8 cellular contexts compared by ENCODE assay signal in genomic region chr22:35430897-35431322, GRCh38. TPM values are rescaled to one million over a fixed set of nuclear protein-coding genes. Genes with fewer than 3 reads are reported as not detected.
A peak's percentile ranks its signal among the peaks of the same experiment; 100 is the strongest.
DNase-seq lines count a peak whose midpoint lies in the region; ATAC-seq lines count a peak whose summit lies in the region.

No MANE protein-coding gene starts in this region.

- no peak overlapping the region for H3K4me3 Mint-ChIP-seq in effector memory CD8-positive, alpha-beta T cell

- no peaks in the 10 kb centered on the region for H3K79me1 ChIP-seq in mesenchymal stem cell (replicated peaks; ENCODE audit: low read length, poor library complexity, severe bottlenecking)

- H3K9me3 Mint-ChIP-seq in effector memory CD8-positive, alpha-beta T cell = no peaks in the 10 kb centered on the region

- H3K9me3 ChIP-seq in mesenchymal stem cell (ENCODE audit: control insufficient read depth, low read length) = peaks cover 16% of the 10 kb centered on the region

- peaks cover 9% of the 10 kb centered on the region for H3K36me3 Mint-ChIP-seq in effector memory CD8-positive, alpha-beta T cell (ENCODE audit: insufficient read depth)

- no peak overlapping the region for H3K23ac ChIP-seq in mesenchymal stem cell (ENCODE audit: low read length in 2 of 2)

- no peak overlapping the region for H2AK5ac ChIP-seq in mesenchymal stem cell (ENCODE audit: low read length, severe bottlenecking)

- no peaks in the 10 kb centered on the region for H3K27me3 ChIP-seq in mesenchymal stem cell (ENCODE audit: control insufficient read depth in 1 of 2, insufficient read depth in 1 of 2, low read length in 2 of 2)

- no peak overlapping the region for H2BK5ac ChIP-seq in mesenchymal stem cell (ENCODE audit: low read depth, low read length, poor library complexity, severe bottlenecking)

- peaks cover 7 to 21% of the 10 kb centered on the region in 2 experiments for H3K36me3 ChIP-seq in mesenchymal stem cell (ENCODE audit: control insufficient read depth in 1 of 2, insufficient read depth in 2 of 2, low read depth in 1 of 2, low read length in 2 of 2)

- H4K8ac ChIP-seq in mesenchymal stem cell (ENCODE audit: low read length) = peak overlapping the region; percentile 80

- peaks cover 6 to 7% of the 10 kb centered on the region in 2 donors for H3K4me1 Mint-ChIP-seq in effector memory CD8-positive, alpha-beta T cell (ENCODE audit: low read depth in 2 of 2)

- H2BK120ac ChIP-seq in mesenchymal stem cell (ENCODE audit: low read depth, low read length) = no peak overlapping the region

- 37% methylated on average over 14 of the region's 14 CpGs for WGBS in mesenchymal stem cell

- peak overlapping the region; percentile 35 for H3K4me2 ChIP-seq in mesenchymal stem cell (ENCODE audit: low read length, poor library complexity, severe bottlenecking)

- peak overlapping the region in 1 of 2 experiments; percentile 59 for H3K18ac ChIP-seq in mesenchymal stem cell (ENCODE audit: low read depth in 1 of 2, low read length in 2 of 2)

- H3K27me3 Mint-ChIP-seq in effector memory CD8-positive, alpha-beta T cell = no peaks in the 10 kb centered on the region

- H2AFZ ChIP-seq in mesenchymal stem cell (ENCODE audit: low read depth, low read length) = no peak overlapping the region

- H2BK15ac ChIP-seq in mesenchymal stem cell (ENCODE audit: low read depth, poor library complexity, severe bottlenecking) = peak overlapping the region; percentile 15

- H2BK12ac ChIP-seq in mesenchymal stem cell (ENCODE audit: low read length in 2 of 2) = no peak overlapping the region

- peak overlapping the region in 1 of 2 experiments; percentile 30 for H3K4me3 ChIP-seq in mesenchymal stem cell (ENCODE audit: insufficient read depth in 1 of 2, low read depth in 1 of 2, low read length in 2 of 2)

- DNase-seq in NCI-H82 (lab: John Stamatoyannopoulos, UW) (peak; percentile 64), NCI-H82 treated with DMSO at 0.1 percent for 48 hours (lab: John Stamatoyannopoulos, UW; ENCODE audit: unreplicated experiment) (no peak), NCI-H446 treated with DMSO at 0.1 percent for 48 hours (lab: John Stamatoyannopoulos, UW) (peak; percentile 54), mesenchymal stem cell (peak; percentile 97)
- peak; percentile 87 for DNase-seq in activated CD8-positive, alpha-beta memory T cell treated with anti-CD3 and anti-CD28 coated beads for 24 hours
- peak; percentile 60 to 63 (median 61) for DNase-seq in effector memory CD8-positive, alpha-beta T cell
- peak; percentile 32 to 50 (median 37) for DNase-seq in stimulated activated CD4-positive, alpha-beta T cell treated with anti-CD3 and anti-CD28 coated beads, TNF-alpha, amount 100 ng/mL, for 4 hours (ENCODE audit: low read depth in 3 of 3)

- H3K9ac ChIP-seq in mesenchymal stem cell (ENCODE audit: low read length) = peak overlapping the region; percentile 69

- no peak overlapping the region for H4K91ac ChIP-seq in mesenchymal stem cell (ENCODE audit: low read length)

- no peak overlapping the region for H3K14ac ChIP-seq in mesenchymal stem cell (ENCODE audit: low read length in 2 of 2)

- peak; percentile 73 for ATAC-seq in effector memory CD8-positive, alpha-beta T cell (replicated peaks)
- ATAC-seq in HG03520 (IDR thresholded peaks at IDR 0.05; ENCODE audit: unreplicated experiment) = no peak

- H3K4ac ChIP-seq in mesenchymal stem cell (ENCODE audit: low read depth in 1 of 2, low read length in 2 of 2) = peak overlapping the region in 1 of 2 experiments; percentile 62

- H3K27ac Mint-ChIP-seq in effector memory CD8-positive, alpha-beta T cell = no peak overlapping the region

- peak overlapping the region; percentile 60 for H3K27ac ChIP-seq in mesenchymal stem cell (ENCODE audit: low read length, poor library complexity, severe bottlenecking)

- H3K4me1 ChIP-seq in mesenchymal stem cell (ENCODE audit: control insufficient read depth, insufficient read depth, low read depth, low read length) = peaks cover 16% of the 10 kb centered on the region

RNA-seq across cellular contexts. Expression of gene MCM5, which starts 31.0 kb away (rescaled TPM):
- polyA plus RNA-seq in mesenchymal stem cell (2013, experiment 1 of 2) = 6.9 TPM
- polyA plus RNA-seq in mesenchymal stem cell (2013, experiment 2 of 2) = 7.5 TPM

RNA-seq across cellular contexts. Expression of gene HMOX1, which starts 50.0 kb away (rescaled TPM):
- polyA plus RNA-seq in mesenchymal stem cell (2013, experiment 1 of 2) = 24.1 TPM
- polyA plus RNA-seq in mesenchymal stem cell (2013, experiment 2 of 2) = 24.2 TPM
